10 cellular contexts compared by ENCODE assay signal in the genomic region with DNA sequence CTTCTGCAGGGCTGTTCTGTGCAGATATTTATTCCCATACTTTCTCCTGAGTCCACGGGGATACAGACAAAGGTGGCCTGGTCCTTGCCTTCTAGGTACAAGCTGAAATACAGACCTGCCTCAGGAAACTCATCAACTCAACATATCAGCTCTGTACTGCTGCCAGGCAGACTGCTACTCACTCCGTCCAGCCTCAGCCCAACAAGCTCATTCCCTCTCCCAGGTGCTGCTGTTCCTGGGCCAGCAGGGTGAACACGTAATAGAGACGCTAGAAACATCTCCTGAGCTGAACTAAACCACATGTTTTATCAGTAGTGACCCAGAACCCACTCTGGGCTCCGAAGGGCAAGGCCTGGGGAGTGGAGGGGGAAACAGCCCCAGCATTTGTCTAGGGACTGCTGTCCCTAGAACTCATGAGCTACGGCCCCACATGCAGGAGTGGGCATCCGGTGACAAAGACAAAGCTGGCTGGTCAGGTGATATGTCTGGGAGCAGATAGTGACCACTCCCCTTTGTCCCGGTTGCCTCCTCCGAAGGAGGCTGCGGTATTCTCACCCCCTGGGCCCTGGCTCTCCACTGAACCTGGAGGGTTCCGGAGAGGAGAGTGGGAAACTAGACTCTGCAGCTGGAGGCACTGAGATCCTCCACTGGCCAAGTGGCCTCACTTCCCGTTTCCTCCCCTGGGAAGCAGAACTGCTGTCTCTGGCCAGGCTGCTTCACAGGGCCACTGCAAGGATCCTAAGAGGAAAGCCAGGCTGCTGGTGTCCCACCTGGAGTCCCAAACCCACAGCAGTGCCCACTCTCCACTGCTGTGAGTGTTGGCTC.
DNase-seq lines count a peak whose midpoint lies in the region; ATAC-seq and TF ChIP-seq lines count a peak whose summit lies in the region.
"Had no signal": no experiment of that assay in that cellular context is flagged by ENCODE, and none has a peak within 500 bp of the region (broad histone marks: within the 10 kb centered on the region; RNA-seq: fewer than 3 reads in every experiment).

No MANE protein-coding gene starts in this region.

- no peak for ATAC-seq in natural killer cell
- ATAC-seq in natural killer cell treated with Interleukin-12 subunit alpha and Interleukin-12 subunit beta and Interleukin-15 and Interleukin-18, amount 100 ng/mL, for 72 hours, result no peak
- no peak for ATAC-seq in HG03196 (IDR thresholded peaks at IDR 0.05; ENCODE audit: unreplicated experiment)
- no peak for ATAC-seq in stimulated activated naive CD8-positive, alpha-beta T cell treated with anti-CD3 and anti-CD28 coated beads, Interleukin-15, Interleukin-2, amounts not matched to agents 100 U/mL and 50 U/mL, for 24 hours

- H3K27me3 Mint-ChIP-seq in natural killer cell (ENCODE audit: low read depth in 2 of 2), result no peaks in the 10 kb centered on the region
- H3K27me3 Mint-ChIP-seq in natural killer cell treated with Interleukin-12 subunit alpha and Interleukin-12 subunit beta and Interleukin-15 and Interleukin-18, amount 100 ng/mL, for 72 hours, result no peaks in the 10 kb centered on the region
- no peaks in the 10 kb centered on the region for H3K27me3 Mint-ChIP-seq in nephron (ENCODE audit: low read depth)

- H3K4me3 Mint-ChIP-seq in natural killer cell (no peak overlapping the region), nephron (no peak overlapping the region)
- no peak overlapping the region for H3K4me3 Mint-ChIP-seq in natural killer cell treated with Interleukin-12 subunit alpha and Interleukin-12 subunit beta and Interleukin-15 and Interleukin-18, amount 100 ng/mL, for 72 hours

- H3K9me3 Mint-ChIP-seq in natural killer cell, result no peaks in the 10 kb centered on the region
- H3K9me3 Mint-ChIP-seq in natural killer cell treated with Interleukin-12 subunit alpha and Interleukin-12 subunit beta and Interleukin-15 and Interleukin-18, amount 100 ng/mL, for 72 hours, result no peaks in the 10 kb centered on the region
- H3K9me3 Mint-ChIP-seq in nephron, result no peaks in the 10 kb centered on the region
- H3K9me3 Mint-ChIP-seq: activated T-helper 2 cell treated with anti-CD3 and anti-CD28 coated beads, Interferon-gamma antibody, Interleukin-2, Interleukin-4, amounts not matched to agents 10 μg/mL and 5 μg/mL and 100 μg/mL, durations not matched to agents 14 hours and 24 hours and 36 hours had no signal

- H3K4me1 Mint-ChIP-seq in natural killer cell, result peaks cover 43 to 75% of the 10 kb centered on the region in 2 donors
- H3K4me1 Mint-ChIP-seq in natural killer cell treated with Interleukin-12 subunit alpha and Interleukin-12 subunit beta and Interleukin-15 and Interleukin-18, amount 100 ng/mL, for 72 hours (ENCODE audit: low read depth in 2 of 2), result peaks cover 19 to 22% of the 10 kb centered on the region in 2 donors
- H3K4me1 Mint-ChIP-seq in nephron, result peaks cover 43% of the 10 kb centered on the region

- H3K27ac Mint-ChIP-seq in natural killer cell (peak overlapping the region; percentile 21 to 87), nephron (peak overlapping the region in 2 of 3 experiments; percentile 6 to 39)
- H3K27ac Mint-ChIP-seq in natural killer cell treated with Interleukin-12 subunit alpha and Interleukin-12 subunit beta and Interleukin-15 and Interleukin-18, amount 100 ng/mL, for 72 hours, result no peak overlapping the region
- H3K27ac Mint-ChIP-seq: activated T-helper 2 cell treated with anti-CD3 and anti-CD28 coated beads, Interferon-gamma antibody, Interleukin-2, Interleukin-4, amounts not matched to agents 10 μg/mL and 5 μg/mL and 100 μg/mL, durations not matched to agents 14 hours and 24 hours and 36 hours had no signal

- intact Hi-C loops in natural killer cell (cut with micrococcal nuclease), result no loop called here

- DNase-seq in natural killer cell (no peak), dermis blood vessel endothelial cell (peak; percentile 33), H4 (ENCODE audit: low spot score) (no peak), COLO829 (ENCODE audit: low spot score) (no peak)
- DNase-seq in natural killer cell treated with Interleukin-12 subunit alpha and Interleukin-12 subunit beta and Interleukin-15 and Interleukin-18, amount 100 ng/mL, for 72 hours (ENCODE audit: low spot score), result no peak
- DNase-seq in stimulated activated naive CD8-positive, alpha-beta T cell treated with anti-CD3 and anti-CD28 coated beads, Interleukin-15, Interleukin-2, amounts not matched to agents 100 U/mL and 50 U/mL, for 24 hours, result no peak
- DNase-seq: hypothalamus had no signal

- no peaks in the 10 kb centered on the region for H3K36me3 Mint-ChIP-seq in natural killer cell
- H3K36me3 Mint-ChIP-seq in natural killer cell treated with Interleukin-12 subunit alpha and Interleukin-12 subunit beta and Interleukin-15 and Interleukin-18, amount 100 ng/mL, for 72 hours, result no peaks in the 10 kb centered on the region
- H3K36me3 Mint-ChIP-seq in nephron (ENCODE audit: low read depth), result peaks cover 2% of the 10 kb centered on the region

- TF ChIP-seq CTCF in natural killer cell (IDR thresholded peaks at IDR 0.05), result no peak
- TF ChIP-seq CTCF in nephron (IDR thresholded peaks at IDR 0.05; ENCODE audit: unreplicated experiment in 3 of 3), result no peak

Comparison
In these comparisons a context has a peak if more than half of its experiments do, and no peak if none do; other contexts are left out.
1. H3K27ac Mint-ChIP-seq: peak in natural killer cell (2 of 2) and nephron (2 of 3); none in natural killer cell treated with Interleukin-12 subunit alpha and Interleukin-12 subunit beta and Interleukin-15 and Interleukin-18, amount 100 ng/mL, for 72 hours (0 of 2).